Comparison of ENCODE assay signal across 30 cellular contexts in genomic region chr9:70066874-70067273, GRCh38. TPM values are rescaled to one million over a fixed set of nuclear protein-coding genes. Genes with fewer than 3 reads are reported as not detected.
"Had no signal": no experiment of that assay in that cellular context is flagged by ENCODE, and none has a peak within 500 bp of the region (broad histone marks: within the 10 kb centered on the region; RNA-seq: fewer than 3 reads in every experiment).

No MANE protein-coding gene starts in this region.

- ATAC-seq: activated naive CD4-positive, alpha-beta T cell treated with anti-CD3 and anti-CD28 coated beads, Interleukin-2, amount 50 U/mL, for 72 hours; activated naive CD8-positive, alpha-beta T cell treated with anti-CD3 and anti-CD28 coated beads, Interleukin-2, amount 50 U/mL, for 24 hours; activated T-cell treated with anti-CD3 and anti-CD28 coated beads, Interleukin-2, amount 50 U/mL, for 4 hours; body of pancreas had no signal

- H3K27ac ChIP-seq: ascending aorta, body of pancreas, VCaP had no signal

- H3K4me3 ChIP-seq: ascending aorta, body of pancreas, MG63 had no signal

- H3K27me3 ChIP-seq: ascending aorta, body of pancreas, MG63 had no signal

- H3K36me3 ChIP-seq: ascending aorta, MG63 had no signal

- H3K9me3 ChIP-seq: ascending aorta, body of pancreas, MG63 had no signal

- DNase-seq: activated CD4-positive, alpha-beta memory T cell treated with anti-CD3 and anti-CD28 coated beads for 36 hours; activated CD4-positive, alpha-beta T cell treated with anti-CD3 and anti-CD28 coated beads, Interleukin-2, amount 10 ng/mL, durations not matched to agents 7 days and 5 days; activated CD4-positive, CD25-positive, alpha-beta regulatory T cell; activated CD8-positive, alpha-beta memory T cell treated with anti-CD3 and anti-CD28 coated beads for 24 hours; activated effector memory CD4-positive, alpha-beta T cell treated with anti-CD3 and anti-CD28 coated beads, Interleukin-2, amount 50 U/mL, for 16 hours; activated naive CD4-positive, alpha-beta T cell treated with Interleukin-2 at 50 U/mL for 16 hours; activated naive CD8-positive, alpha-beta T cell treated with anti-CD3 and anti-CD28 coated beads, Interleukin-2, amount 50 U/mL, for 24 hours; activated T-cell treated with anti-CD3 and anti-CD28 coated beads, Interleukin-2, amount 50 U/mL, for 4 hours; amniotic stem cell; body of pancreas; MG63; MV-4-11; NCI-H1092 treated with DMSO at 0.1 percent for 48 hours; NCI-H1417 treated with DMSO at 0.1 percent for 48 hours; NCI-H1694; NCI-H2029; NCI-H2107; NCI-H2171 treated with DMSO at 0.1 percent for 48 hours; NCI-H226; NCI-H526; NCI-H82; SIG-M5; T-helper 1 cell had no signal

RNA-seq across cellular contexts. Expression of gene MAMDC2, which starts 23.2 kb away (rescaled TPM):
- total RNA-seq: activated CD4-positive, alpha-beta memory T cell treated with anti-CD3 and anti-CD28 coated beads for 36 hours; activated CD4-positive, alpha-beta T cell treated with anti-CD3 and anti-CD28 coated beads, Interleukin-2, amount 10 ng/mL, durations not matched to agents 7 days and 5 days; activated naive CD4-positive, alpha-beta T cell treated with anti-CD3 and anti-CD28 coated beads, Interleukin-2, amount 50 U/mL, for 72 hours; activated T-cell treated with anti-CD3 and anti-CD28 coated beads, Interleukin-2, amount 50 U/mL, for 4 hours; NCI-H460; OCI-LY7; RPMI7951; T-helper 2 cell treated with Interferon-gamma antibody and Interleukin-4, amounts not matched to agents 100 ng/mL and 5 ng/mL, for 36 hours had no signal
